ENCODE assay signal across 8 cellular contexts in genomic region chr16:85553436-85554113, GRCh38. TPM values are rescaled to one million over a fixed set of nuclear protein-coding genes. Genes with fewer than 3 reads are reported as not detected.
DNase-seq lines count a peak whose midpoint lies in the region; ATAC-seq and TF ChIP-seq lines count a peak whose summit lies in the region.

No MANE protein-coding gene starts in this region.

- ATAC-seq in GM18909 (IDR thresholded peaks at IDR 0.05; ENCODE audit: poor library complexity, unreplicated experiment): peak; percentile 35
- ATAC-seq in HG03342 (IDR thresholded peaks at IDR 0.05; ENCODE audit: unreplicated experiment): peak; percentile 15
- peak; percentile 66 for ATAC-seq in Right ventricle myocardium inferior

- H3K36me3 ChIP-seq in OCI-LY3 (replicated peaks; ENCODE audit: low read depth, low read length): no peaks in the 10 kb centered on the region

- peak overlapping the region; percentile 98 for H3K9ac ChIP-seq in OCI-LY3 (ENCODE audit: low read length)

- H3K36me3 Mint-ChIP-seq in CD14-positive monocyte (peaks cover 0 to 1% of the 10 kb centered on the region in 2 donors), progenitor cell of endocrine pancreas (ENCODE audit: insufficient read depth) (no peaks in the 10 kb centered on the region)
- no peaks in the 10 kb centered on the region for H3K36me3 Mint-ChIP-seq in activated naive CD4-positive, alpha-beta T cell treated with anti-CD3 and anti-CD28 coated beads, Interleukin-2, amount 50 U/mL, for 24 hours

- H3K27ac ChIP-seq in OCI-LY3 (ENCODE audit: low read length): peak overlapping the region; percentile 92

- peaks cover 39% of the 10 kb centered on the region for H3K79me2 ChIP-seq in OCI-LY3 (ENCODE audit: low read length)

- H3K9me3 Mint-ChIP-seq in CD14-positive monocyte (peaks cover 0 to 2% (median 0%) of the 10 kb centered on the region in 7 donors), progenitor cell of endocrine pancreas (ENCODE audit: low read depth) (no peaks in the 10 kb centered on the region)
- no peaks in the 10 kb centered on the region for H3K9me3 Mint-ChIP-seq in activated naive CD4-positive, alpha-beta T cell treated with anti-CD3 and anti-CD28 coated beads, Interleukin-2, amount 50 U/mL, for 24 hours

- H3K4me1 Mint-ChIP-seq in CD14-positive monocyte: peaks cover 35% of the 10 kb centered on the region
- peaks cover 31% of the 10 kb centered on the region for H3K4me1 Mint-ChIP-seq in activated naive CD4-positive, alpha-beta T cell treated with anti-CD3 and anti-CD28 coated beads, Interleukin-2, amount 50 U/mL, for 24 hours
- H3K4me1 Mint-ChIP-seq in progenitor cell of endocrine pancreas (ENCODE audit: low read depth): peaks cover 30% of the 10 kb centered on the region

- no peaks in the 10 kb centered on the region for H3K9me3 ChIP-seq in OCI-LY3 (ENCODE audit: insufficient read depth, low read length)

- peaks cover 17% of the 10 kb centered on the region for H4K20me1 ChIP-seq in OCI-LY3 (ENCODE audit: insufficient read depth, low read length)

- TF ChIP-seq CTCF in CD14-positive monocyte (IDR thresholded peaks at IDR 0.05) (no peak), OCI-LY3 (IDR thresholded peaks at IDR 0.05; ENCODE audit: low read depth, low read length) (peak; percentile 46), progenitor cell of endocrine pancreas (IDR thresholded peaks at IDR 0.05; ENCODE audit: unreplicated experiment) (peak; percentile 39)

- H2AFZ ChIP-seq in OCI-LY3 (ENCODE audit: low read depth, low read length): 0 out of 2 replicates have a peak overlapping the region, but pooled peaks have one; percentile 23

- H3K4me3 ChIP-seq in OCI-LY3 (ENCODE audit: low read length): peak overlapping the region; percentile 98

- intact Hi-C loops in CD14-positive monocyte (cut with micrococcal nuclease): loop anchor here (2.0 to 10.0 kb wide), 3 partner anchors 29 to 249 kb away; no protein-coding TSS in a partner anchor
- intact Hi-C loops in Right ventricle myocardium inferior (cut with DNase I): loop anchor here (5.0 kb wide), 3 partner anchors 36 to 131 kb away; no protein-coding TSS in a partner anchor

- H3K27ac Mint-ChIP-seq in CD14-positive monocyte (peak overlapping the region; percentile 94 to 98 (median 97)), progenitor cell of endocrine pancreas (peak overlapping the region; percentile 97)
- peak overlapping the region; percentile 95 for H3K27ac Mint-ChIP-seq in activated naive CD4-positive, alpha-beta T cell treated with anti-CD3 and anti-CD28 coated beads, Interleukin-2, amount 50 U/mL, for 24 hours

- peak overlapping the region; percentile 79 for H3K4me2 ChIP-seq in OCI-LY3 (ENCODE audit: low read length)

- H3K27me3 Mint-ChIP-seq in CD14-positive monocyte (ENCODE audit: low read depth in 3 of 3): peaks cover 3% of the 10 kb centered on the region in 3 donors
- no peaks in the 10 kb centered on the region for H3K27me3 Mint-ChIP-seq in activated naive CD4-positive, alpha-beta T cell treated with anti-CD3 and anti-CD28 coated beads, Interleukin-2, amount 50 U/mL, for 24 hours
- no peaks in the 10 kb centered on the region for H3K27me3 Mint-ChIP-seq in progenitor cell of endocrine pancreas

- H3K4me3 Mint-ChIP-seq in CD14-positive monocyte (peak overlapping the region; percentile 89 to 97), progenitor cell of endocrine pancreas (ENCODE audit: low read depth) (peak overlapping the region; percentile 95)
- peak overlapping the region; percentile 96 for H3K4me3 Mint-ChIP-seq in activated naive CD4-positive, alpha-beta T cell treated with anti-CD3 and anti-CD28 coated beads, Interleukin-2, amount 50 U/mL, for 24 hours

- peaks cover 18% of the 10 kb centered on the region for H3K4me1 ChIP-seq in OCI-LY3 (ENCODE audit: low read length)

- DNase-seq in CD14-positive monocyte (ENCODE audit: low spot score) (no peak), Right ventricle myocardium inferior (ENCODE audit: missing footprints) (peak; percentile 88), progenitor cell of endocrine pancreas (ENCODE audit: low spot score, unreplicated experiment) (peak; percentile 68), NCI-H1436 treated with DMSO at 0.1 percent for 48 hours (lab: John Stamatoyannopoulos, UW) (no peak)

- no peaks in the 10 kb centered on the region for H3K27me3 ChIP-seq in OCI-LY3 (ENCODE audit: low read depth, low read length)

RNA-seq across cellular contexts. Expression of gene GSE1, which starts 59.5 kb away (rescaled TPM):
- under 1 TPM; 0.67 to 0.86 TPM for polyA plus RNA-seq in CD14-positive monocyte
- total RNA-seq in Right ventricle myocardium inferior: 28.9 TPM
- 136 and 143 TPM in 2 replicates for total RNA-seq in progenitor cell of endocrine pancreas

Comparison
In these comparisons a context has a peak if more than half of its experiments do, and no peak if none do; other contexts are left out.
1. DNase-seq: peak in Right ventricle myocardium inferior (single experiment) and progenitor cell of endocrine pancreas (single experiment); none in CD14-positive monocyte (single experiment) and NCI-H1436 treated with DMSO at 0.1 percent for 48 hours (single experiment).
2. ATAC-seq: peak in every context shown above with its lines; median percentile 66 in Right ventricle myocardium inferior; 35 in GM18909; 15 in HG03342.
3. Peak in every context shown above with its lines, with median percentiles within 50 percentile points of each other: H3K27ac Mint-ChIP-seq and H3K4me3 Mint-ChIP-seq.